ENCODE assay signal across 21 cellular contexts in the genomic region with DNA sequence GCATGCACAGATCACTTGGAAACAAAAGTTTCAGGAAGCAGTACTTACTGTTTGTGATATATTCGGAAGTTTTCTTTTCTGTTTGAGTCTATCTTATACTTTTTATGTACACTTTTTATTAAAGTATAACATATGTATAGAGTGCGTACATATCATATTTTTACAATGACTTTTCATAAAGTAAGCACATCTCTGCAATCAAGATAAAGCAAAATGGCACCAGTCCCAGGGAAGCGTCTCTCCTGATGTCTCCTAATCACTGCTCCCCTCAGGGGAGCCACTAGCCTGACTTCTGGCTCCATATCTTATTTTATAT. TPM values are rescaled to one million over a fixed set of nuclear protein-coding genes. Genes with fewer than 3 reads are reported as not detected.
DNase-seq lines count a peak whose midpoint lies in the region; ATAC-seq and TF ChIP-seq lines count a peak whose summit lies in the region.
"Had no signal": no experiment of that assay in that cellular context is flagged by ENCODE, and none has a peak within 500 bp of the region (broad histone marks: within the 10 kb centered on the region; RNA-seq: fewer than 3 reads in every experiment).

No MANE protein-coding gene starts in this region.

- no peak for TF ChIP-seq POLR2A in HCT116 (IDR thresholded peaks at IDR 0.05; ENCODE audit: borderline replicate concordance, extremely low read depth, insufficient read depth, insufficient read length)

- peak overlapping the region; percentile 39; the same call in 1 of the 2 replicates for H3K27ac ChIP-seq in HCT116 (ENCODE audit: low read depth, low read length)
- H3K27ac ChIP-seq in RWPE2 (ENCODE audit: poor library complexity, severe bottlenecking): peak overlapping the region; percentile 53
- peak overlapping the region; percentile 86 for H3K27ac ChIP-seq in psoas muscle
- H3K27ac ChIP-seq in SK-N-SH (ENCODE audit: low read depth in 2 of 2, low read length in 1 of 2): no peak overlapping the region
- H3K27ac ChIP-seq: A549 had no signal

- RAD21 ChIA-PET in HCT116 (lab: Charles Lee; ENCODE audit: low non-redundant PET in 1 of 2, low total read pairs in 2 of 2, uncharacterized antibody in 2 of 2, unreplicated experiment in 2 of 2): interaction anchor here in 1 of 2 experiments (1.0 kb wide), 1 partner anchor 26 kb away, joined by 4 read pairs; a partner anchor contains a TSS

- TF ChIP-seq CTCF in HCT116 (IDR thresholded peaks at IDR 0.05 in 2 of 3, conservative IDR thresholded peaks at IDR 0.05 in 1 of 3; ENCODE audit: borderline replicate concordance in 1 of 3, insufficient read depth in 1 of 3, low read depth in 2 of 3, low read length in 2 of 3): no peak
- no peak for TF ChIP-seq CTCF in RWPE2 (IDR thresholded peaks at IDR 0.05; ENCODE audit: poor library complexity, severe bottlenecking)
- no peak for TF ChIP-seq CTCF in psoas muscle (IDR thresholded peaks at IDR 0.05)
- TF ChIP-seq CTCF in SK-N-SH (IDR thresholded peaks at IDR 0.05): no peak

- H3K9me2 ChIP-seq in HCT116 (ENCODE audit: insufficient read depth) (no peaks in the 10 kb centered on the region), SK-N-SH (no peaks in the 10 kb centered on the region)

- POLR2A ChIA-PET in HCT116 (lab: Charles Lee) (interaction anchor here (2.3 kb wide), 1 partner anchor 26 kb away, joined by 10 read pairs; a partner anchor contains a TSS), SK-N-SH (lab: Yijun Ruan, JAX) (no interaction called here)

- intact Hi-C loops in HCT116 (cut with micrococcal nuclease) (no loop called here), psoas muscle (cut with DNase I) (no loop called here)

- peak overlapping the region; percentile 69 for H3K4me2 ChIP-seq in HCT116 (ENCODE audit: low read length)
- H3K4me2 ChIP-seq in SK-N-SH: no peak overlapping the region
- H3K4me2 ChIP-seq: A549 had no signal

- H3F3A ChIP-seq in SK-N-SH (replicated peaks; ENCODE audit: insufficient read depth): no peaks in the 10 kb centered on the region

- TF ChIP-seq RAD21 in HCT116 (IDR thresholded peaks at IDR 0.05; ENCODE audit: low read depth): no peak
- no peak for TF ChIP-seq RAD21 in SK-N-SH (IDR thresholded peaks at IDR 0.05; ENCODE audit: low read length)

- 79 to 92% (median 81%) methylated on average over 3 of the region's 3 CpGs for WGBS in psoas muscle, 3 donors
- WGBS in SK-N-SH (ENCODE audit: low lambda C conversion rate): 92% methylated on average over 3 of the region's 3 CpGs

- H2AFZ ChIP-seq in HCT116 (ENCODE audit: low read depth, low read length, poor library complexity, severe bottlenecking): no peak overlapping the region
- H2AFZ ChIP-seq in SK-N-SH (ENCODE audit: low read depth): no peak overlapping the region

- H3K9ac ChIP-seq in HCT116 (ENCODE audit: low read length): peak overlapping the region; percentile 62
- H3K9ac ChIP-seq in SK-N-SH: no peak overlapping the region

- H3K4me3 ChIP-seq in HCT116 (replicated peaks in 1 of 2; ENCODE audit: low read depth in 1 of 2, low read length in 2 of 2): peak overlapping the region in 1 of 2 experiments; percentile 31; a peak in 1 of 4 replicates
- H3K4me3 ChIP-seq in RWPE2 (ENCODE audit: severe bottlenecking): no peak overlapping the region
- H3K4me3 ChIP-seq in psoas muscle: no peak overlapping the region
- no peak overlapping the region for H3K4me3 ChIP-seq in SK-N-SH (ENCODE audit: low read depth in 2 of 2, low read length in 1 of 2)
- H3K4me3 ChIP-seq: A549 had no signal

- H3K9me3 ChIP-seq in HCT116 (ENCODE audit: control insufficient read depth in 1 of 2, insufficient read depth in 1 of 2, low read depth in 1 of 2, low read length in 2 of 2) (no peaks in the 10 kb centered on the region), RWPE2 (ENCODE audit: severe bottlenecking) (no peaks in the 10 kb centered on the region), psoas muscle (no peaks in the 10 kb centered on the region), SK-N-SH (no peaks in the 10 kb centered on the region)
- H3K9me3 ChIP-seq: A549 had no signal

- ATAC-seq in HCT116 (no peak), RWPE2 (ENCODE audit: low read depth) (no peak), psoas muscle (no peak)

- H3K79me2 ChIP-seq in HCT116 (ENCODE audit: insufficient read depth, low read length) (peaks cover 45% of the 10 kb centered on the region), SK-N-SH (ENCODE audit: insufficient read depth) (peaks cover 67% of the 10 kb centered on the region)

- no TSS peak for BruUV-seq in HCT116 (replicated peaks; lab: Mats Ljungman, UMichigan)

- H4K20me1 ChIP-seq in HCT116 (ENCODE audit: insufficient read depth) (no peaks in the 10 kb centered on the region), SK-N-SH (ENCODE audit: insufficient read depth) (0 out of 2 replicates have a peak, but pooled peaks cover 14% of the 10 kb centered on the region)

- DNase-seq in HCT116 (ENCODE audit: low read depth, low spot score): no peak
- no peak for DNase-seq in RWPE2 (ENCODE audit: low spot score)
- peak; percentile 7 for DNase-seq in islet precursor cell
- DNase-seq in psoas muscle: no peak
- DNase-seq in MV-4-11 (lab: John Stamatoyannopoulos, UW): no peak
- no peak for DNase-seq in iPS-NIHi11 (ENCODE audit: low spot score)
- no peak for DNase-seq in SK-N-SH
- DNase-seq in NCI-H524 treated with DMSO at 0.1 percent for 48 hours (lab: John Stamatoyannopoulos, UW): no peak
- DNase-seq: CD4-positive, alpha-beta T cell; DMS153; GDM1; HFFc6; NCI-H1092; NCI-H146; NCI-H2029 treated with DMSO at 0.1 percent for 48 hours; NCI-H2171; NCI-H446 treated with DMSO at 0.1 percent for 48 hours; NCI-H748 treated with DMSO at 0.1 percent for 48 hours; NK-92 treated with Interleukin-12 subunit alpha and Interleukin-12 subunit beta, amount 100 ng/mL, for 24 hours; SHP77 treated with DMSO at 0.1 percent for 48 hours had no signal

- peaks cover 36 to 82% of the 10 kb centered on the region in 2 experiments for H3K4me1 ChIP-seq in HCT116 (ENCODE audit: control insufficient read depth in 1 of 2, insufficient read depth in 2 of 2, low read length in 2 of 2)
- H3K4me1 ChIP-seq in RWPE2 (ENCODE audit: insufficient read depth, poor library complexity, severe bottlenecking): peaks cover 23% of the 10 kb centered on the region
- peaks cover 70% of the 10 kb centered on the region for H3K4me1 ChIP-seq in psoas muscle
- H3K4me1 ChIP-seq in SK-N-SH (ENCODE audit: control insufficient read depth in 1 of 2, insufficient read depth in 2 of 2, low read depth in 1 of 2, low read length in 1 of 2): peaks cover 3 to 6% of the 10 kb centered on the region in 2 experiments; a peak in 2 of 4 replicates

- H3K27me3 ChIP-seq in HCT116 (ENCODE audit: insufficient read depth, low read length) (no peaks in the 10 kb centered on the region), RWPE2 (ENCODE audit: insufficient read depth, poor library complexity, severe bottlenecking) (no peaks in the 10 kb centered on the region), psoas muscle (ENCODE audit: insufficient read depth in 3 of 3, low read length in 2 of 3) (no peaks in the 10 kb centered on the region), SK-N-SH (ENCODE audit: insufficient read depth) (no peaks in the 10 kb centered on the region)

- CTCF ChIA-PET in HCT116 (lab: Charles Lee) (interaction anchor here (0.7 to 1.5 kb wide), 3 partner anchors 14 to 96 kb away, joined by 4 to 8 read pairs (median 6); a partner anchor contains a TSS), SK-N-SH (lab: Yijun Ruan, JAX) (no interaction called here)

- no peaks in the 10 kb centered on the region for H3K36me3 ChIP-seq in HCT116 (ENCODE audit: control insufficient read depth in 1 of 2, insufficient read depth in 2 of 2, low read length in 2 of 2)
- H3K36me3 ChIP-seq in RWPE2 (ENCODE audit: low read depth): no peaks in the 10 kb centered on the region
- H3K36me3 ChIP-seq in psoas muscle (ENCODE audit: insufficient read depth in 1 of 2, low read depth in 1 of 2): no peaks in the 10 kb centered on the region
- no peaks in the 10 kb centered on the region for H3K36me3 ChIP-seq in SK-N-SH (replicated peaks in 1 of 2; ENCODE audit: control insufficient read depth in 1 of 2, insufficient read depth in 2 of 2, low read length in 1 of 2)

- no peak for TF ChIP-seq EP300 in SK-N-SH (IDR thresholded peaks at IDR 0.05; ENCODE audit: borderline replicate concordance in 1 of 2, low read depth in 1 of 2, low read length in 1 of 2)

TF ChIP-seq in HCT116, 20 proteins besides CTCF, POLR2A, EP300 and RAD21:
- TF ChIP-seq, protein P1, sequence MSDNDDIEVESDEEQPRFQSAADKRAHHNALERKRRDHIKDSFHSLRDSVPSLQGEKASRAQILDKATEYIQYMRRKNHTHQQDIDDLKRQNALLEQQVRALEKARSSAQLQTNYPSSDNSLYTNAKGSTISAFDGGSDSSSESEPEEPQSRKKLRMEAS (IDR thresholded peaks at IDR 0.05): no peak
TF ChIP-seq in HCT116: peak in this region for 0.

TF ChIP-seq in SK-N-SH, 30 proteins besides CTCF, POLR2A, EP300 and RAD21:
- TF ChIP-seq ELF1 (IDR thresholded peaks at IDR 0.05) (no peak), TCF12 (IDR thresholded peaks at IDR 0.05) (no peak)

RNA-seq across cellular contexts. Expression of a gene that starts 26.3 kb away (rescaled TPM):
- total RNA-seq in HCT116 (2021; ENCODE audit: unreplicated experiment): 37.5 TPM
- 15.3 and 16.3 TPM in 2 replicates for polyA plus RNA-seq in HCT116 (2012)
- total RNA-seq in psoas muscle: 10 to 100 TPM; 18.1 to 34.1 (median 25.2) TPM
- 10 to 100 TPM in 2 of 3 donors, 1 to 10 TPM in 1; 8.0 to 19.5 (median 15.2) TPM for polyA plus RNA-seq in psoas muscle
- 13.9 and 22.7 TPM in 2 replicates for polyA plus RNA-seq in SK-N-SH (2012; rRNA removed)
- 19.9 and 22.1 TPM in 2 replicates for polyA plus RNA-seq in SK-N-SH (2012; cell fraction: cytosol; rRNA removed)
- polyA plus RNA-seq in SK-N-SH (2012; cell fraction: nucleus; rRNA removed): 6.1 and 12.3 TPM in 2 replicates

RNA-seq across cellular contexts. Expression of a gene that starts 33.4 kb away (rescaled TPM):
- total RNA-seq in HCT116 (2021; ENCODE audit: unreplicated experiment) (273 TPM), psoas muscle (10 to 100 TPM; 13.2 to 19.1 (median 16.3) TPM)
- 135 and 150 TPM in 2 replicates for polyA plus RNA-seq in HCT116 (2012)
- polyA plus RNA-seq in psoas muscle (10 to 100 TPM; 25.5 to 53.0 (median 37.8) TPM), SK-N-SH (2012; rRNA removed) (185 and 204 TPM in 2 replicates)
- 197 and 205 TPM in 2 replicates for polyA plus RNA-seq in SK-N-SH (2012; cell fraction: cytosol; rRNA removed)
- polyA plus RNA-seq in SK-N-SH (2012; cell fraction: nucleus; rRNA removed): 75.7 and 102 TPM in 2 replicates

RNA-seq across cellular contexts. Expression of a gene that starts 40.2 kb away (rescaled TPM):
- 75.5 TPM for total RNA-seq in HCT116 (2021; ENCODE audit: unreplicated experiment)
- polyA plus RNA-seq in HCT116 (2012): 44.0 and 62.3 TPM in 2 replicates
- total RNA-seq in psoas muscle: 10 to 100 TPM; 71.8 to 99.9 (median 82.2) TPM
- 100 to 1,000 TPM; 120 to 146 (median 126) TPM for polyA plus RNA-seq in psoas muscle
- 165 and 201 TPM in 2 replicates for polyA plus RNA-seq in SK-N-SH (2012; rRNA removed)
- 212 and 252 TPM in 2 replicates for polyA plus RNA-seq in SK-N-SH (2012; cell fraction: cytosol; rRNA removed)
- 42.0 and 62.2 TPM in 2 replicates for polyA plus RNA-seq in SK-N-SH (2012; cell fraction: nucleus; rRNA removed)

Comparison
In these comparisons a context has a peak if more than half of its experiments do, and no peak if none do; other contexts are left out.
1. H3K27ac ChIP-seq: peak in HCT116 (single experiment), RWPE2 (single experiment) and psoas muscle (single experiment); none in SK-N-SH (0 of 2).
2. RNA of a gene that starts 33.4 kb away (total RNA-seq): 273 TPM in HCT116 (single experiment); 13.2 to 19.1 TPM in psoas muscle; every median in the first group is over 10 times any median in the second.